Comparison of ENCODE assay signal across 25 cellular contexts in genomic region chr17:42000399-42001076, GRCh38. TPM values are rescaled to one million over a fixed set of nuclear protein-coding genes. Genes with fewer than 3 reads are reported as not detected.
DNase-seq lines count a peak whose midpoint lies in the region; ATAC-seq and TF ChIP-seq lines count a peak whose summit lies in the region.
"Had no signal": no experiment of that assay in that cellular context is flagged by ENCODE, and none has a peak within 500 bp of the region (broad histone marks: within the 10 kb centered on the region; RNA-seq: fewer than 3 reads in every experiment).

No MANE protein-coding gene starts in this region.

- no peak for DNase-seq in heart right ventricle
- DNase-seq in right atrium auricular region (ENCODE audit: low spot score), result no peak
- DNase-seq in nephron progenitor cell, result no peak
- no peak for DNase-seq in T-helper 2 cell treated with Interferon-gamma antibody and Interleukin-4, amounts not matched to agents 5 μg/mL and 100 μg/mL, for 36 hours (ENCODE audit: low spot score)
- DNase-seq in effector CD4-positive, alpha-beta T cell, result no peak
- DNase-seq: ACHN; amygdala; C1 segment of cervical spinal cord; central memory CD4-positive, alpha-beta T cell; head of caudate nucleus; immature natural killer cell; natural killer cell; NCI-H1694 treated with DMSO at 0.1 percent for 48 hours; SK-N-SH; spleen; stimulated activated CD4-positive, alpha-beta T cell treated with anti-CD3 and anti-CD28 coated beads, Interleukin-4, amount 100 ng/mL, for 4 hours; T1000 had no signal

- no peak overlapping the region for H3K4me3 Mint-ChIP-seq in nephron progenitor cell
- no peak overlapping the region for H3K4me3 Mint-ChIP-seq in T-helper 2 cell treated with Interferon-gamma antibody and Interleukin-4, amounts not matched to agents 5 μg/mL and 100 μg/mL, for 36 hours
- H3K4me3 Mint-ChIP-seq: IgD-negative memory B cell, immature natural killer cell, natural killer cell had no signal

- no peaks in the 10 kb centered on the region for H3K27me3 ChIP-seq in heart right ventricle
- no peaks in the 10 kb centered on the region for H3K27me3 ChIP-seq in right atrium auricular region
- H3K27me3 ChIP-seq: spleen had no signal

- peaks cover 5% of the 10 kb centered on the region for H3K4me1 Mint-ChIP-seq in nephron progenitor cell
- H3K4me1 Mint-ChIP-seq in T-helper 2 cell treated with Interferon-gamma antibody and Interleukin-4, amounts not matched to agents 5 μg/mL and 100 μg/mL, for 36 hours (ENCODE audit: low read depth), result peaks cover 7% of the 10 kb centered on the region

- H3K4me3 ChIP-seq in heart right ventricle, result no peak overlapping the region
- no peak overlapping the region for H3K4me3 ChIP-seq in right atrium auricular region
- H3K4me3 ChIP-seq: spleen had no signal

- peaks cover 2% of the 10 kb centered on the region for H3K27me3 Mint-ChIP-seq in nephron progenitor cell (ENCODE audit: low read depth, poor library complexity)
- no peaks in the 10 kb centered on the region for H3K27me3 Mint-ChIP-seq in T-helper 2 cell treated with Interferon-gamma antibody and Interleukin-4, amounts not matched to agents 5 μg/mL and 100 μg/mL, for 36 hours (ENCODE audit: low read depth)
- H3K27me3 Mint-ChIP-seq: IgD-negative memory B cell, progenitor cell of endocrine pancreas had no signal

- H3K27ac ChIP-seq in heart right ventricle, result peak overlapping the region in 8 of 10 donors; percentile 5 to 70 (median 40)
- no peak overlapping the region for H3K27ac ChIP-seq in right atrium auricular region
- H3K27ac ChIP-seq in cingulate gyrus (ENCODE audit: low read depth, low read length), result peak overlapping the region; percentile 23
- H3K27ac ChIP-seq in temporal lobe (ENCODE audit: low read depth, low read length), result peak overlapping the region; percentile 94
- H3K27ac ChIP-seq: HL-60 had no signal

- H3K36me3 Mint-ChIP-seq in nephron progenitor cell (ENCODE audit: low read depth), result peaks cover 55% of the 10 kb centered on the region
- peaks cover 34% of the 10 kb centered on the region for H3K36me3 Mint-ChIP-seq in T-helper 2 cell treated with Interferon-gamma antibody and Interleukin-4, amounts not matched to agents 5 μg/mL and 100 μg/mL, for 36 hours (ENCODE audit: low read depth)

- no peaks in the 10 kb centered on the region for H3K9me3 Mint-ChIP-seq in nephron progenitor cell
- H3K9me3 Mint-ChIP-seq in T-helper 2 cell treated with Interferon-gamma antibody and Interleukin-4, amounts not matched to agents 5 μg/mL and 100 μg/mL, for 36 hours, result no peaks in the 10 kb centered on the region
- H3K9me3 Mint-ChIP-seq: activated T-helper 2 cell treated with anti-CD3 and anti-CD28 coated beads, Interferon-gamma antibody, Interleukin-2, Interleukin-4, amounts not matched to agents 10 μg/mL and 5 μg/mL and 100 μg/mL, durations not matched to agents 14 hours and 24 hours and 36 hours; IgD-negative memory B cell; immature natural killer cell; natural killer cell had no signal

- H3K36me3 ChIP-seq in heart right ventricle (peaks cover 0 to 80% (median 36%) of the 10 kb centered on the region in 9 donors), right atrium auricular region (peaks cover 67% of the 10 kb centered on the region)

- H3K27ac Mint-ChIP-seq in nephron progenitor cell, result peak overlapping the region; percentile 74
- H3K27ac Mint-ChIP-seq in T-helper 2 cell treated with Interferon-gamma antibody and Interleukin-4, amounts not matched to agents 5 μg/mL and 100 μg/mL, for 36 hours, result no peak overlapping the region
- H3K27ac Mint-ChIP-seq: activated T-helper 2 cell treated with anti-CD3 and anti-CD28 coated beads, Interferon-gamma antibody, Interleukin-2, Interleukin-4, amounts not matched to agents 10 μg/mL and 5 μg/mL and 100 μg/mL, durations not matched to agents 14 hours and 24 hours and 36 hours; IgD-negative memory B cell; immature natural killer cell; progenitor cell of endocrine pancreas had no signal

- H3K9me3 ChIP-seq in heart right ventricle, result no peaks in the 10 kb centered on the region
- H3K9me3 ChIP-seq in right atrium auricular region, result no peaks in the 10 kb centered on the region
- H3K9me3 ChIP-seq: SK-N-SH, spleen had no signal

- intact Hi-C loops in heart right ventricle (cut with DNase I), result loop anchor here in 1 of 10 donors (5.0 kb wide), 1 partner anchor 33 kb away; the partner anchor contains the start of gene CNP

- WGBS in heart right ventricle, 2 donors, result 60 to 71% methylated on average over 3 of the region's 3 CpGs

- peak in 5 of 8 donors; percentile 33 to 62 (median 55) for ATAC-seq in heart right ventricle
- no peak for ATAC-seq in HG03095 (IDR thresholded peaks at IDR 0.05; ENCODE audit: unreplicated experiment)
- ATAC-seq: HCT116, natural killer cell had no signal

- H3K4me1 ChIP-seq in heart right ventricle (peaks cover 0 to 55% (median 37%) of the 10 kb centered on the region in 9 donors), right atrium auricular region (peaks cover 0 to 17% of the 10 kb centered on the region in 2 donors)

- no peak for TF ChIP-seq CTCF in heart right ventricle (IDR thresholded peaks at IDR 0.05)
- no peak for TF ChIP-seq CTCF in right atrium auricular region (IDR thresholded peaks at IDR 0.05)
- no peak for TF ChIP-seq CTCF in nephron progenitor cell (IDR thresholded peaks at IDR 0.05)

RNA-seq across cellular contexts. Expression of gene DNAJC7, which starts 16.7 kb away (rescaled TPM):
- total RNA-seq in heart right ventricle (10 to 100 TPM; 68.8 to 90.0 (median 80.5) TPM), right atrium auricular region (10 to 100 TPM; 42.7 to 47.1 TPM), temporal lobe (63.2 TPM)
- 100 to 1,000 TPM in 1 of 2 donors, 10 to 100 TPM in 1; 93.7 to 121 TPM for polyA plus RNA-seq in heart right ventricle

RNA-seq across cellular contexts. Expression of gene NKIRAS2, which starts 19.4 kb away (rescaled TPM):
- total RNA-seq in heart right ventricle (10 to 100 TPM; 50.1 to 64.1 (median 57.2) TPM), right atrium auricular region (10 to 100 TPM; 64.8 to 69.8 TPM), temporal lobe (31.7 TPM)
- polyA plus RNA-seq in heart right ventricle, result 10 to 100 TPM; 51.4 to 61.2 TPM

RNA-seq across cellular contexts. Expression of gene CNP, which starts 33.9 kb away (rescaled TPM):
- 10 to 100 TPM; 19.4 to 42.7 (median 26.2) TPM for total RNA-seq in heart right ventricle
- 10 to 100 TPM; 17.2 to 25.6 TPM for polyA plus RNA-seq in heart right ventricle
- total RNA-seq in right atrium auricular region, result 10 to 100 TPM; 23.1 to 29.5 TPM
- 39.8 TPM for total RNA-seq in temporal lobe

RNA-seq across cellular contexts. Expression of gene C17orf113, which starts 49.9 kb away (rescaled TPM):
- total RNA-seq in heart right ventricle (1 to 10 TPM in 3 of 10 donors, under 1 TPM in 7; 0.46 to 1.2 (median 0.88) TPM), right atrium auricular region (under 1 TPM; 0.74 to 0.94 TPM), temporal lobe (2.5 TPM)
- 1 to 10 TPM in 1 of 2 donors, under 1 TPM in 1; 0.26 to 1.2 TPM for polyA plus RNA-seq in heart right ventricle

Comparison
In these comparisons a context has a peak if more than half of its experiments do, and no peak if none do; other contexts are left out.
1. H3K27ac ChIP-seq: peak in heart right ventricle (8 of 10), cingulate gyrus (single experiment) and temporal lobe (single experiment); none in right atrium auricular region (0 of 2).